ENCODE assay signal across 8 cellular contexts in genomic region chr6:146785001-146785585, GRCh38.
DNase-seq lines count a peak whose midpoint lies in the region; ATAC-seq and TF ChIP-seq lines count a peak whose summit lies in the region.

No MANE protein-coding gene starts in this region.

- H3K4me1 Mint-ChIP-seq in CD14-positive monocyte, result peaks cover 4% of the 10 kb centered on the region

- H3K27me3 Mint-ChIP-seq in CD14-positive monocyte (ENCODE audit: low read depth in 3 of 3), result no peaks in the 10 kb centered on the region

- H3K4me3 Mint-ChIP-seq in CD14-positive monocyte, result no peak overlapping the region

- peak; percentile 95 for ATAC-seq in GM18502 (IDR thresholded peaks at IDR 0.05; ENCODE audit: poor library complexity, unreplicated experiment)
- peak; percentile 90 for ATAC-seq in HG02763 (IDR thresholded peaks at IDR 0.05; ENCODE audit: unreplicated experiment)

- H3K9ac ChIP-seq in SK-N-MC (ENCODE audit: insufficient read length), result no peak overlapping the region

- no peaks in the 10 kb centered on the region for H3K36me3 Mint-ChIP-seq in CD14-positive monocyte

- H3K4me3 ChIP-seq in SK-N-MC (0 out of 2 replicates have a peak overlapping the region, but pooled peaks have one; percentile 17), epithelial cell of esophagus (ENCODE audit: low read length) (no peak overlapping the region), ascending aorta (no peak overlapping the region)

- DNase-seq in CD14-positive monocyte (ENCODE audit: low spot score) (no peak), NCI-H1092 treated with DMSO at 0.1 percent for 48 hours (lab: John Stamatoyannopoulos, UW) (peak; percentile 51), SK-N-MC (ENCODE audit: low read depth, low spot score) (peak; percentile 40), epithelial cell of esophagus (ENCODE audit: low read depth) (peak; percentile 55), pulmonary artery endothelial cell (ENCODE audit: low read depth, low spot score) (peak; percentile 1), ascending aorta (ENCODE audit: low spot score in 2 of 2) (no peak)

- no peaks in the 10 kb centered on the region for H3K9me3 Mint-ChIP-seq in CD14-positive monocyte

- no peak overlapping the region for H3K27ac Mint-ChIP-seq in CD14-positive monocyte

- H3K9me3 ChIP-seq in SK-N-MC (ENCODE audit: low read depth, low read length) (no peaks in the 10 kb centered on the region), ascending aorta (no peaks in the 10 kb centered on the region)

- TF ChIP-seq CTCF in CD14-positive monocyte (IDR thresholded peaks at IDR 0.05) (peak; percentile 74), epithelial cell of esophagus (IDR thresholded peaks at IDR 0.05; ENCODE audit: insufficient read depth, low read depth, low read length, missing control alignments) (peak; percentile 64), ascending aorta (IDR thresholded peaks at IDR 0.05) (peak in 1 of 3 experiments; percentile 22)

- no peak overlapping the region for H3K27ac ChIP-seq in SK-N-MC
- no peak overlapping the region for H3K27ac ChIP-seq in ascending aorta

- H3K27me3 ChIP-seq in ascending aorta, result no peaks in the 10 kb centered on the region

- intact Hi-C loops in CD14-positive monocyte (cut with micrococcal nuclease) (no loop called here), ascending aorta (cut with DNase I) (no loop called here)

- no peaks in the 10 kb centered on the region for H3K36me3 ChIP-seq in SK-N-MC (ENCODE audit: insufficient read depth, low read length)
- no peaks in the 10 kb centered on the region for H3K36me3 ChIP-seq in ascending aorta

- no peaks in the 10 kb centered on the region for H3K4me1 ChIP-seq in ascending aorta

Comparison
In these comparisons a context has a peak if more than half of its experiments do, and no peak if none do; other contexts are left out.
1. DNase-seq: peak in NCI-H1092 treated with DMSO at 0.1 percent for 48 hours (single experiment), SK-N-MC (single experiment), epithelial cell of esophagus (single experiment) and pulmonary artery endothelial cell (single experiment); none in CD14-positive monocyte (single experiment) and ascending aorta (0 of 2).